29 cellular contexts compared by ENCODE assay signal in the genomic region with DNA sequence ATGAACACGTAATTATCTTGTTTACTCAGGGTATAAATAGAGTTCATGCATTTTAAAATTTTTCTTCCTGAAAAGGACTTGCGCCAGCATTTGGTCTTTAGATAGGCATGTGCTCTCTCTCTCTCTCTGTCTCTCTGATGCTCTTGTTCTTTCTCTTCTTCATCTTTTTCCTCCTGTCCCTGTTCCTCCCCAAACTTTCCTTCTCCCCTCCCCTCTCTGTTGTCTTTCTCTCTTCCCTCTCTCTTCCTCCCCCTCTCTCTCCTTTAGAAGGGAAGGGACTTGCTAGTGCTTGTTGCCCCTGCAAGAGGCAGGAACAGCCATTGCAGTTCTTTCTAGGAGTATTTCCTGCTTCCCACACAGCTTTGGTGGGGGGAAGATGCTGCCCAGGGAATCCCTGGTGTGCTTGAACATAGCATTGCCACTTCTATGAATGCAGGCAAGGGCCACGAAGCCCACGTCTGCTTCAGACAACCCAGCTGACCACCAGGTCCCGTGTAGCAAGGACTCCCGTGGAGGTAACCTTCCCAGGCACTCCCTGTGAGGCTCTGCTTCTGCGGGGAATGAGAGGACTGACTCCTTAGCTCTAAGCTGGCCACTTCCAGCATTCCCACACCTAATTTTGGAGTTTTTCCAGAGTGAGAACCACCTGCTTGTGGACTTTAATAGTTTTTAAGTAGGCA. TPM values are rescaled to one million over a fixed set of nuclear protein-coding genes. Genes with fewer than 3 reads are reported as not detected.
"Had no signal": no experiment of that assay in that cellular context is flagged by ENCODE, and none has a peak within 500 bp of the region (broad histone marks: within the 10 kb centered on the region; RNA-seq: fewer than 3 reads in every experiment).

No MANE protein-coding gene starts in this region.

- H3K27me3 ChIP-seq: gastrocnemius medialis, right atrium auricular region, vagina had no signal

- H3K4me1 Mint-ChIP-seq: activated CD4-positive, alpha-beta T cell treated with anti-CD3 and anti-CD28 coated beads, Interleukin-2, amount 10 ng/mL, durations not matched to agents 24 days and 14 days; activated naive CD4-positive, alpha-beta T cell treated with anti-CD3 and anti-CD28 coated beads, Interleukin-2, amount 10 ng/mL, durations not matched to agents 7 days and 5 days had no signal

- DNase-seq: activated CD4-positive, alpha-beta memory T cell treated with anti-CD3 and anti-CD28 coated beads for 36 hours; activated CD4-positive, alpha-beta T cell treated with anti-CD3 and anti-CD28 coated beads, Interleukin-2, amount 10 ng/mL, durations not matched to agents 24 days and 14 days; activated CD4-positive, CD25-positive, alpha-beta regulatory T cell treated with anti-CD3 and anti-CD28 coated beads, Interleukin-2, amount 50 U/mL, for 72 hours; activated CD8-positive, alpha-beta memory T cell treated with anti-CD3 and anti-CD28 coated beads, Interleukin-2, amount 50 U/mL, for 4 hours; activated effector memory CD4-positive, alpha-beta T cell treated with anti-CD3 and anti-CD28 coated beads, Interleukin-2, amount 50 U/mL, for 16 hours; activated naive CD4-positive, alpha-beta T cell treated with anti-CD3 and anti-CD28 coated beads, Interleukin-2, amount 10 ng/mL, durations not matched to agents 7 days and 5 days; activated T-cell treated with anti-CD3 and anti-CD28 coated beads, Interleukin-2, amount 50 U/mL, for 1 hour; amniotic stem cell; central memory CD4-positive, alpha-beta T cell; effector CD8-positive, alpha-beta T cell; gastrocnemius medialis; glutamatergic neuron; left colon; mammary epithelial cell; naive thymus-derived CD4-positive, alpha-beta T cell; nucleus accumbens; stimulated activated naive CD4-positive, alpha-beta T cell treated with Interleukin-2 at 50 U/mL for 16 hours; T-helper 2 cell; trophoblast cell had no signal

- H3K27ac ChIP-seq: epithelial cell of prostate, gastrocnemius medialis, hepatocyte, parathyroid adenoma, right atrium auricular region, thoracic aorta, vagina had no signal

- H3K9me3 Mint-ChIP-seq: activated CD4-positive, alpha-beta memory T cell treated with anti-CD3 and anti-CD28 coated beads for 36 hours; activated CD4-positive, alpha-beta T cell treated with anti-CD3 and anti-CD28 coated beads, Interleukin-2, amount 10 ng/mL, durations not matched to agents 24 days and 14 days; activated naive CD4-positive, alpha-beta T cell treated with anti-CD3 and anti-CD28 coated beads, Interleukin-2, amount 10 ng/mL, durations not matched to agents 7 days and 5 days; activated T-helper 1 cell treated with anti-CD3 and anti-CD28 coated beads, Interleukin-12 subunit alpha, Interleukin-12 subunit beta, Interleukin-2, Interleukin-4 antibody, amounts not matched to agents 30 ng/mL and 10 ng/mL and 1 ng/mL, durations not matched to agents 14 hours and 24 hours and 36 hours; dendritic cell treated with granulocyte-macrophage colony-stimulating factor and Interleukin-4, amounts not matched to agents 40 ng/mL and 50 ng/mL, for 4 days; mesothelial cell of epicardium; naive thymus-derived CD4-positive, alpha-beta T cell had no signal

- H3K36me3 Mint-ChIP-seq: activated CD4-positive, alpha-beta memory T cell treated with anti-CD3 and anti-CD28 coated beads for 36 hours; activated naive CD4-positive, alpha-beta T cell treated with anti-CD3 and anti-CD28 coated beads, Interleukin-2, amount 10 ng/mL, durations not matched to agents 7 days and 5 days; mesothelial cell of epicardium; naive thymus-derived CD4-positive, alpha-beta T cell had no signal

- H3K4me3 Mint-ChIP-seq: activated CD4-positive, alpha-beta memory T cell treated with anti-CD3 and anti-CD28 coated beads for 36 hours; activated CD4-positive, alpha-beta T cell treated with anti-CD3 and anti-CD28 coated beads, Interleukin-2, amount 10 ng/mL, durations not matched to agents 24 days and 14 days; activated naive CD4-positive, alpha-beta T cell treated with anti-CD3 and anti-CD28 coated beads, Interleukin-2, amount 10 ng/mL, durations not matched to agents 7 days and 5 days; activated T-helper 1 cell treated with anti-CD3 and anti-CD28 coated beads, Interleukin-12 subunit alpha, Interleukin-12 subunit beta, Interleukin-2, Interleukin-4 antibody, amounts not matched to agents 30 ng/mL and 10 ng/mL and 1 ng/mL, durations not matched to agents 14 hours and 24 hours and 36 hours; dendritic cell treated with granulocyte-macrophage colony-stimulating factor and Interleukin-4, amounts not matched to agents 40 ng/mL and 50 ng/mL, for 4 days; mesothelial cell of epicardium; naive thymus-derived CD4-positive, alpha-beta T cell had no signal

- H3K27ac Mint-ChIP-seq: activated CD4-positive, alpha-beta memory T cell treated with anti-CD3 and anti-CD28 coated beads for 36 hours; activated CD4-positive, alpha-beta T cell treated with anti-CD3 and anti-CD28 coated beads, Interleukin-2, amount 10 ng/mL, durations not matched to agents 24 days and 14 days; activated naive CD4-positive, alpha-beta T cell treated with anti-CD3 and anti-CD28 coated beads, Interleukin-2, amount 10 ng/mL, durations not matched to agents 7 days and 5 days; activated T-helper 1 cell treated with anti-CD3 and anti-CD28 coated beads, Interleukin-12 subunit alpha, Interleukin-12 subunit beta, Interleukin-2, Interleukin-4 antibody, amounts not matched to agents 30 ng/mL and 10 ng/mL and 1 ng/mL, durations not matched to agents 14 hours and 24 hours and 36 hours; dendritic cell treated with granulocyte-macrophage colony-stimulating factor and Interleukin-4, amounts not matched to agents 40 ng/mL and 50 ng/mL, for 4 days; mesothelial cell of epicardium; naive thymus-derived CD4-positive, alpha-beta T cell had no signal

RNA-seq across cellular contexts. Expression of gene ZNF536, which starts 6.9 kb away (rescaled TPM):
- polyA plus RNA-seq: keratinocyte; mammary epithelial cell; naive thymus-derived CD4-positive, alpha-beta T cell had no signal
